Comparison of ENCODE assay signal across 22 cellular contexts in the genomic region with DNA sequence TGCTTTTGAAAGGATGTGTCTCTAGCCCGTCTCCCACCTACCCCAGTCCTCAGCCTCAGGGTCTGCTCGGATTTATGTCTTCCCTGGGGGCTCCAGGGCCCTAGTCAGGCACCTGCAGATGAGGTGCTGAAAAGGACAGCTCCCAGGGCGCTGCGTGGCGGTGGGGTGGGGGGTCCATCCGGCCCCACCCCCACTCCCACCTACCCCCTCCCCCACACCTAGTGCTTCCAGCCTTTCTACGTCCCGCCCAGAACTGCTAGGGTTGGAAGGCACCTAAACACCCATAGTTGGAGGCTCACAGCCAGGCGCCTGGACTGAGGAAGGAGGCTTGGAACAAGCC. TPM values are rescaled to one million over a fixed set of nuclear protein-coding genes. Genes with fewer than 3 reads are reported as not detected.
DNase-seq lines count a peak whose midpoint lies in the region; TF ChIP-seq lines count a peak whose summit lies in the region.
"Had no signal": no experiment of that assay in that cellular context is flagged by ENCODE, and none has a peak within 500 bp of the region (broad histone marks: within the 10 kb centered on the region; RNA-seq: fewer than 3 reads in every experiment).

No MANE protein-coding gene starts in this region.

- H3K9ac ChIP-seq in liver (ENCODE audit: low read depth in 1 of 2, low read length in 2 of 2), result no peak overlapping the region

- TF ChIP-seq RAD21 in liver (IDR thresholded peaks at IDR 0.05), result no peak

- peaks cover 24% of the 10 kb centered on the region for H3K4me1 Mint-ChIP-seq in type B pancreatic cell (ENCODE audit: unreplicated experiment)
- H3K4me1 Mint-ChIP-seq in activated CD4-positive, alpha-beta memory T cell treated with anti-CD3 and anti-CD28 coated beads for 36 hours (ENCODE audit: low read depth), result peaks cover 32% of the 10 kb centered on the region
- H3K4me1 Mint-ChIP-seq in immature natural killer cell, result peaks cover 17 to 23% of the 10 kb centered on the region in 2 donors

- intact Hi-C loops in activated CD4-positive, alpha-beta memory T cell treated with anti-CD3 and anti-CD28 coated beads for 36 hours (cut with micrococcal nuclease), result loop anchor here (10.0 kb wide), 1 partner anchor 449 kb away; no protein-coding TSS in a partner anchor

- no peak overlapping the region for H3K27ac ChIP-seq in liver (ENCODE audit: low read depth in 1 of 2, low read length in 2 of 2)
- H3K27ac ChIP-seq: breast epithelium, esophagus squamous epithelium, transverse colon, VCaP had no signal

- H3K27me3 Mint-ChIP-seq in type B pancreatic cell, result peaks cover 95% of the 10 kb centered on the region
- H3K27me3 Mint-ChIP-seq in activated CD4-positive, alpha-beta memory T cell treated with anti-CD3 and anti-CD28 coated beads for 36 hours, result peaks cover 68% of the 10 kb centered on the region
- peaks cover 21 to 43% (median 25%) of the 10 kb centered on the region in 3 donors for H3K27me3 Mint-ChIP-seq in immature natural killer cell (ENCODE audit: low read depth in 3 of 3)

- peak; percentile 55 for DNase-seq in activated effector memory CD4-positive, alpha-beta T cell treated with anti-CD3 and anti-CD28 coated beads, Interleukin-2, amount 50 U/mL, for 16 hours
- DNase-seq in activated effector memory CD4-positive, alpha-beta T cell treated with Interleukin-2 at 50 U/mL for 16 hours, result no peak
- DNase-seq in dermis blood vessel endothelial cell (peak; percentile 8), type B pancreatic cell (ENCODE audit: extremely low spot score, unreplicated experiment) (peak; percentile 67), immature natural killer cell (no peak)
- DNase-seq in activated CD4-positive, alpha-beta memory T cell treated with anti-CD3 and anti-CD28 coated beads for 36 hours, result no peak
- no peak for DNase-seq in activated CD4-positive, CD25-positive, alpha-beta regulatory T cell (lab: John Stamatoyannopoulos, UW)
- DNase-seq: activated CD4-positive, alpha-beta T cell treated with anti-CD3 and anti-CD28 coated beads, Interleukin-2, amount 50 U/mL, for 48 hours; activated T-cell treated with anti-CD3 and anti-CD28 coated beads, Interleukin-2, amount 50 U/mL, for 24 hours; DMS153; esophagus squamous epithelium; NCI-H187 treated with DMSO at 0.1 percent for 48 hours; stimulated activated naive CD4-positive, alpha-beta T cell treated with Interleukin-2 at 50 U/mL for 16 hours; T-helper 1 cell; transverse colon had no signal

- H3K27ac Mint-ChIP-seq in type B pancreatic cell, result no peak overlapping the region
- H3K27ac Mint-ChIP-seq in activated CD4-positive, alpha-beta memory T cell treated with anti-CD3 and anti-CD28 coated beads for 36 hours, result no peak overlapping the region
- no peak overlapping the region for H3K27ac Mint-ChIP-seq in immature natural killer cell
- H3K27ac Mint-ChIP-seq: activated T-cell treated with anti-CD3 and anti-CD28 coated beads, Interleukin-2, amount 50 U/mL, for 24 hours had no signal

- CTCF ChIA-PET in activated CD4-positive, alpha-beta memory T cell treated with anti-CD3 and anti-CD28 coated beads for 36 hours (lab: Charles Lee), result interaction anchor here (1.0 kb wide), 1 partner anchor 27 kb away, joined by 3 read pairs; no protein-coding TSS in a partner anchor

- no peaks in the 10 kb centered on the region for H3K36me3 ChIP-seq in liver (ENCODE audit: control insufficient read depth in 4 of 4, insufficient read depth in 3 of 4, low read depth in 1 of 4, low read length in 3 of 4)
- H3K36me3 ChIP-seq: breast epithelium, esophagus squamous epithelium, transverse colon had no signal

- peaks cover 3 to 24% (median 23%) of the 10 kb centered on the region in 4 donors for H3K4me1 ChIP-seq in liver (ENCODE audit: control insufficient read depth in 4 of 4, insufficient read depth in 4 of 4, low read length in 3 of 4)

- H3K27me3 ChIP-seq in liver (ENCODE audit: control insufficient read depth in 4 of 4, insufficient read depth in 4 of 4, low read length in 3 of 4), result peaks cover 5 to 21% (median 13%) of the 10 kb centered on the region in 4 donors

- WGBS in liver, result 5% methylated on average over 9 of the region's 9 CpGs

- H3K9me3 Mint-ChIP-seq in type B pancreatic cell, result no peaks in the 10 kb centered on the region
- H3K9me3 Mint-ChIP-seq in activated CD4-positive, alpha-beta memory T cell treated with anti-CD3 and anti-CD28 coated beads for 36 hours, result no peaks in the 10 kb centered on the region
- H3K9me3 Mint-ChIP-seq in immature natural killer cell, result no peaks in the 10 kb centered on the region
- H3K9me3 Mint-ChIP-seq: activated T-cell treated with anti-CD3 and anti-CD28 coated beads, Interleukin-2, amount 50 U/mL, for 24 hours had no signal

- TF ChIP-seq CTCF in liver (IDR thresholded peaks at IDR 0.05; ENCODE audit: low read depth, low read length, missing input control), result no peak
- TF ChIP-seq CTCF in type B pancreatic cell (conservative IDR thresholded peaks at IDR 0.05), result no peak

- H3K36me3 Mint-ChIP-seq in type B pancreatic cell (no peaks in the 10 kb centered on the region), immature natural killer cell (no peaks in the 10 kb centered on the region)
- no peaks in the 10 kb centered on the region for H3K36me3 Mint-ChIP-seq in activated CD4-positive, alpha-beta memory T cell treated with anti-CD3 and anti-CD28 coated beads for 36 hours

- no peaks in the 10 kb centered on the region for H3K9me3 ChIP-seq in liver (ENCODE audit: control insufficient read depth in 4 of 4, low read length in 3 of 4)
- H3K9me3 ChIP-seq: breast epithelium, esophagus squamous epithelium, transverse colon had no signal

- no peak overlapping the region for H3K4me3 ChIP-seq in liver (ENCODE audit: low read depth in 1 of 3, low read length in 3 of 3)

- POLR2A ChIA-PET in activated CD4-positive, alpha-beta memory T cell treated with anti-CD3 and anti-CD28 coated beads for 36 hours (lab: Charles Lee), result interaction anchor here (0.6 kb wide), 1 partner anchor 163 kb away, joined by 3 read pairs; no protein-coding TSS in a partner anchor

- H3K4me3 Mint-ChIP-seq in type B pancreatic cell (peak overlapping the region; percentile 72), immature natural killer cell (no peak overlapping the region)
- H3K4me3 Mint-ChIP-seq in activated CD4-positive, alpha-beta memory T cell treated with anti-CD3 and anti-CD28 coated beads for 36 hours, result no peak overlapping the region
- H3K4me3 Mint-ChIP-seq: activated T-cell treated with anti-CD3 and anti-CD28 coated beads, Interleukin-2, amount 50 U/mL, for 24 hours had no signal

TF ChIP-seq in liver, 16 proteins besides CTCF, POLR2A, EP300 and RAD21 (continues in another document):
- TF ChIP-seq SP1 (IDR thresholded peaks at IDR 0.05) (no peak), JUND (IDR thresholded peaks at IDR 0.05) (no peak), FOXA1 (IDR thresholded peaks at IDR 0.05) (no peak), FOXA2 (IDR thresholded peaks at IDR 0.05) (no peak)
- TF ChIP-seq, protein P1, sequence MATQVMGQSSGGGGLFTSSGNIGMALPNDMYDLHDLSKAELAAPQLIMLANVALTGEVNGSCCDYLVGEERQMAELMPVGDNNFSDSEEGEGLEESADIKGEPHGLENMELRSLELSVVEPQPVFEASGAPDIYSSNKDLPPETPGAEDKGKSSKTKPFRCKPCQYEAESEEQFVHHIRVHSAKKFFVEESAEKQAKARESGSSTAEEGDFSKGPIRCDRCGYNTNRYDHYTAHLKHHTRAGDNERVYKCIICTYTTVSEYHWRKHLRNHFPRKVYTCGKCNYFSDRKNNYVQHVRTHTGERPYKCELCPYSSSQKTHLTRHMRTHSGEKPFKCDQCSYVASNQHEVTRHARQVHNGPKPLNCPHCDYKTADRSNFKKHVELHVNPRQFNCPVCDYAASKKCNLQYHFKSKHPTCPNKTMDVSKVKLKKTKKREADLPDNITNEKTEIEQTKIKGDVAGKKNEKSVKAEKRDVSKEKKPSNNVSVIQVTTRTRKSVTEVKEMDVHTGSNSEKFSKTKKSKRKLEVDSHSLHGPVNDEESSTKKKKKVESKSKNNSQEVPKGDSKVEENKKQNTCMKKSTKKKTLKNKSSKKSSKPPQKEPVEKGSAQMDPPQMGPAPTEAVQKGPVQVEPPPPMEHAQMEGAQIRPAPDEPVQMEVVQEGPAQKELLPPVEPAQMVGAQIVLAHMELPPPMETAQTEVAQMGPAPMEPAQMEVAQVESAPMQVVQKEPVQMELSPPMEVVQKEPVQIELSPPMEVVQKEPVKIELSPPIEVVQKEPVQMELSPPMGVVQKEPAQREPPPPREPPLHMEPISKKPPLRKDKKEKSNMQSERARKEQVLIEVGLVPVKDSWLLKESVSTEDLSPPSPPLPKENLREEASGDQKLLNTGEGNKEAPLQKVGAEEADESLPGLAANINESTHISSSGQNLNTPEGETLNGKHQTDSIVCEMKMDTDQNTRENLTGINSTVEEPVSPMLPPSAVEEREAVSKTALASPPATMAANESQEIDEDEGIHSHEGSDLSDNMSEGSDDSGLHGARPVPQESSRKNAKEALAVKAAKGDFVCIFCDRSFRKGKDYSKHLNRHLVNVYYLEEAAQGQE (IDR thresholded peaks at IDR 0.05), result peak; percentile 95

RNA-seq across cellular contexts. Expression of a gene that starts 1.4 kb away (rescaled TPM):
- 8.8 and 17.2 TPM in 2 replicates for total RNA-seq in dermis blood vessel endothelial cell
- 1 to 10 TPM; 1.1 to 1.2 TPM for total RNA-seq in liver
- polyA plus RNA-seq in liver, result 1 to 10 TPM; 1.6 to 2.2 TPM
- 5.5 and 27.4 TPM in 2 replicates for total RNA-seq in type B pancreatic cell (ENCODE audit: low replicate concordance)
- 10 to 100 TPM in 1 of 2 experiments, 1 to 10 TPM in 1; 9.0 to 10.4 TPM for total RNA-seq in activated CD4-positive, alpha-beta memory T cell treated with anti-CD3 and anti-CD28 coated beads for 36 hours
- polyA plus RNA-seq in immature natural killer cell, result 1 to 10 TPM; 2.5 to 3.4 (median 2.8) TPM

RNA-seq across cellular contexts. Expression of a gene that starts 33.9 kb away (rescaled TPM):
- total RNA-seq in dermis blood vessel endothelial cell (521 and 692 TPM in 2 replicates), liver (10 to 100 TPM in 1 of 2 donors, 1 to 10 TPM in 1; 6.4 to 17.2 TPM), type B pancreatic cell (ENCODE audit: low replicate concordance) (not detected in 2 replicates)
- polyA plus RNA-seq in liver (1 to 10 TPM; 2.5 to 8.7 TPM), immature natural killer cell (not detected)
- not detected for total RNA-seq in activated CD4-positive, alpha-beta memory T cell treated with anti-CD3 and anti-CD28 coated beads for 36 hours
- total RNA-seq: NCI-H460 had no signal

RNA-seq across cellular contexts. Expression of a gene that starts 55.3 kb away (rescaled TPM):
- not detected in 2 replicates for total RNA-seq in dermis blood vessel endothelial cell
- total RNA-seq in liver, result not detected
- 1 to 10 TPM in 1 of 2 donors, under 1 TPM in 1; 0.22 to 2.6 TPM for polyA plus RNA-seq in liver
- total RNA-seq in type B pancreatic cell (ENCODE audit: low replicate concordance), result not detected in 2 replicates
- total RNA-seq in activated CD4-positive, alpha-beta memory T cell treated with anti-CD3 and anti-CD28 coated beads for 36 hours, result not detected
- not detected for polyA plus RNA-seq in immature natural killer cell
- total RNA-seq: breast epithelium, esophagus squamous epithelium, kidney epithelial cell, NCI-H460, right cardiac atrium, Right ventricle myocardium inferior, transverse colon had no signal
- polyA plus RNA-seq: right cardiac atrium had no signal

Comparison
In these comparisons a context has a peak if more than half of its experiments do, and no peak if none do; other contexts are left out.
1. DNase-seq: peak in activated effector memory CD4-positive, alpha-beta T cell treated with anti-CD3 and anti-CD28 coated beads, Interleukin-2, amount 50 U/mL, for 16 hours (single experiment), dermis blood vessel endothelial cell (single experiment) and type B pancreatic cell (single experiment); none in activated effector memory CD4-positive, alpha-beta T cell treated with Interleukin-2 at 50 U/mL for 16 hours (single experiment), activated CD4-positive, alpha-beta memory T cell treated with anti-CD3 and anti-CD28 coated beads for 36 hours (single experiment), activated CD4-positive, CD25-positive, alpha-beta regulatory T cell (0 of 4) and immature natural killer cell (0 of 3).
2. RNA of a gene that starts 33.9 kb away (total RNA-seq): 521 to 692 TPM in dermis blood vessel endothelial cell; 6.4 to 17.2 TPM in liver, not detected in type B pancreatic cell and not detected in activated CD4-positive, alpha-beta memory T cell treated with anti-CD3 and anti-CD28 coated beads for 36 hours; every median in the first group is over 10 times any median in the second.